Comparison of ENCODE assay signal across 8 cellular contexts in genomic region chrX:136953867-136954787, GRCh38.
DNase-seq lines count a peak whose midpoint lies in the region; ATAC-seq, FAIRE-seq and TF ChIP-seq lines count a peak whose summit lies in the region.

No MANE protein-coding gene starts in this region.

- dilution Hi-C loops in endothelial cell of umbilical vein (cut with MboI; ENCODE audit: extremely low pct_ligation_motif_present, low sequenced_read_pairs), result no loop called here

- POLR2A ChIA-PET in activated CD8-positive, alpha-beta T cell treated with anti-CD3 and anti-CD28 coated beads for 36 hours (lab: Charles Lee), result no interaction called here
- POLR2A ChIA-PET in endothelial cell of umbilical vein (lab: Charles Lee), result no interaction called here
- POLR2A ChIA-PET in naive thymus-derived CD4-positive, alpha-beta T cell (lab: Charles Lee), result interaction anchor here (0.6 kb wide), 1 partner anchor 983 kb away, joined by 3 read pairs; no protein-coding TSS in a partner anchor

- in situ Hi-C loops in Caki2 (cut with HindIII; ENCODE audit: low pct_unique_long_range_greater_than_20kb, low sequenced_read_pairs), result no loop called here

- ATAC-seq in GM19455 (IDR thresholded peaks at IDR 0.05; ENCODE audit: unreplicated experiment), result peak; percentile 96
- peak; percentile 95 for ATAC-seq in HG03469 (IDR thresholded peaks at IDR 0.05; ENCODE audit: unreplicated experiment)
- peak; percentile 74 for ATAC-seq in activated CD8-positive, alpha-beta T cell treated with anti-CD3 and anti-CD28 coated beads for 36 hours
- ATAC-seq in naive thymus-derived CD4-positive, alpha-beta T cell, result peak; percentile 69

- H3K4me1 Mint-ChIP-seq in activated CD8-positive, alpha-beta T cell treated with anti-CD3 and anti-CD28 coated beads for 36 hours (ENCODE audit: low read depth), result no peaks in the 10 kb centered on the region
- no peaks in the 10 kb centered on the region for H3K4me1 Mint-ChIP-seq in naive thymus-derived CD4-positive, alpha-beta T cell

- H3K27ac ChIP-seq in endothelial cell of umbilical vein (ENCODE audit: insufficient read depth, low read depth, low read length) (no peak overlapping the region), testis (no peak overlapping the region)
- no peak overlapping the region for H3K27ac ChIP-seq in naive thymus-derived CD4-positive, alpha-beta T cell (ENCODE audit: low read depth, low read length)

- TF ChIP-seq CTCF in activated CD8-positive, alpha-beta T cell treated with anti-CD3 and anti-CD28 coated beads for 36 hours (IDR thresholded peaks at IDR 0.05), result peak; percentile 57
- TF ChIP-seq CTCF in endothelial cell of umbilical vein (IDR thresholded peaks at IDR 0.05; ENCODE audit: extremely low read depth in 1 of 2, insufficient read depth in 1 of 2, low read depth in 1 of 2, low read length in 2 of 2) (peak; percentile 51 to 68), testis (IDR thresholded peaks at IDR 0.05) (peak in 2 of 3 experiments; percentile 17 to 56)

- no peak overlapping the region for H3K27ac Mint-ChIP-seq in activated CD8-positive, alpha-beta T cell treated with anti-CD3 and anti-CD28 coated beads for 36 hours
- no peak overlapping the region for H3K27ac Mint-ChIP-seq in naive thymus-derived CD4-positive, alpha-beta T cell

- no peak overlapping the region for H3K4me3 ChIP-seq in endothelial cell of umbilical vein (replicated peaks in 1 of 3; ENCODE audit: insufficient read depth in 1 of 3, low read depth in 1 of 3, low read length in 3 of 3)
- no peak overlapping the region for H3K4me3 ChIP-seq in naive thymus-derived CD4-positive, alpha-beta T cell (ENCODE audit: low read length)
- H3K4me3 ChIP-seq in testis, result no peak overlapping the region

- no peaks in the 10 kb centered on the region for H3K4me1 ChIP-seq in endothelial cell of umbilical vein (ENCODE audit: control insufficient read depth, extremely low read depth, insufficient read depth, low read length)
- H3K4me1 ChIP-seq in naive thymus-derived CD4-positive, alpha-beta T cell (ENCODE audit: control insufficient read depth in 2 of 2, insufficient read depth in 2 of 2, low read length in 2 of 2), result no peaks in the 10 kb centered on the region
- H3K4me1 ChIP-seq in testis, result no peaks in the 10 kb centered on the region

- no peaks in the 10 kb centered on the region for H3K79me2 ChIP-seq in endothelial cell of umbilical vein (ENCODE audit: control insufficient read depth, insufficient read depth, low read length)

- no peak overlapping the region for H3K9ac ChIP-seq in endothelial cell of umbilical vein (replicated peaks; ENCODE audit: extremely low read depth, insufficient read depth, low read length)

- FAIRE-seq in endothelial cell of umbilical vein (lab: Jason Lieb, UNC), result peak; percentile 56

- TF ChIP-seq POLR2A in endothelial cell of umbilical vein (IDR thresholded peaks at IDR 0.05; ENCODE audit: low read depth, low read length) (no peak), testis (IDR thresholded peaks at IDR 0.05) (no peak)

- DNase-seq in Caki2 (ENCODE audit: low read depth) (peak; percentile 23), NCI-H774 (lab: John Stamatoyannopoulos, UW) (peak; percentile 27), endothelial cell of umbilical vein (ENCODE audit: low read depth, low spot score) (peak; percentile 51), testis (peak; percentile 81)
- peak; percentile 81 for DNase-seq in activated CD8-positive, alpha-beta T cell treated with anti-CD3 and anti-CD28 coated beads for 36 hours
- peak; percentile 7 to 51 (median 38) for DNase-seq in naive thymus-derived CD4-positive, alpha-beta T cell

- H3K4me3 Mint-ChIP-seq in activated CD8-positive, alpha-beta T cell treated with anti-CD3 and anti-CD28 coated beads for 36 hours, result no peak overlapping the region
- H3K4me3 Mint-ChIP-seq in naive thymus-derived CD4-positive, alpha-beta T cell, result no peak overlapping the region

- intact Hi-C loops in activated CD8-positive, alpha-beta T cell treated with anti-CD3 and anti-CD28 coated beads for 36 hours (cut with micrococcal nuclease), result loop anchor here (2.0 kb wide), 1 partner anchor 99 kb away; no protein-coding TSS in a partner anchor
- intact Hi-C loops in endothelial cell of umbilical vein (cut with micrococcal nuclease) (no loop called here), testis (cut with DNase I; ENCODE audit: low total_unique reads) (no loop called here)
- intact Hi-C loops in naive thymus-derived CD4-positive, alpha-beta T cell (cut with micrococcal nuclease), result loop anchor here in 1 of 2 donors (10.0 kb wide), 1 partner anchor 1071 kb away; no protein-coding TSS in a partner anchor

- no peaks in the 10 kb centered on the region for H3K36me3 Mint-ChIP-seq in activated CD8-positive, alpha-beta T cell treated with anti-CD3 and anti-CD28 coated beads for 36 hours (ENCODE audit: low read depth)
- no peaks in the 10 kb centered on the region for H3K36me3 Mint-ChIP-seq in naive thymus-derived CD4-positive, alpha-beta T cell

- H3K27me3 ChIP-seq in endothelial cell of umbilical vein (ENCODE audit: control insufficient read depth in 2 of 2, insufficient read depth in 2 of 2, low read length in 2 of 2), result no peaks in the 10 kb centered on the region
- H3K27me3 ChIP-seq in naive thymus-derived CD4-positive, alpha-beta T cell (ENCODE audit: control insufficient read depth in 2 of 2, insufficient read depth in 2 of 2, low read length in 2 of 2), result no peaks in the 10 kb centered on the region
- no peaks in the 10 kb centered on the region for H3K27me3 ChIP-seq in testis

- H3K4me2 ChIP-seq in endothelial cell of umbilical vein (ENCODE audit: insufficient read depth, low read length), result no peak overlapping the region

- H3K9me3 ChIP-seq in endothelial cell of umbilical vein (replicated peaks; ENCODE audit: control insufficient read depth, insufficient read depth, low read length) (no peaks in the 10 kb centered on the region), testis (no peaks in the 10 kb centered on the region)
- no peaks in the 10 kb centered on the region for H3K9me3 ChIP-seq in naive thymus-derived CD4-positive, alpha-beta T cell (ENCODE audit: control insufficient read depth in 2 of 3, low read length in 3 of 3)

- H4K20me1 ChIP-seq in endothelial cell of umbilical vein (replicated peaks; ENCODE audit: control insufficient read depth, extremely low read depth, insufficient read depth, low read length), result no peaks in the 10 kb centered on the region

- CTCF ChIA-PET in activated CD8-positive, alpha-beta T cell treated with anti-CD3 and anti-CD28 coated beads for 36 hours (lab: Charles Lee), result interaction anchor here (0.6 to 1.5 kb wide), 10 partner anchors 8 to 242 kb away, joined by 3 to 10 read pairs (median 3); no protein-coding TSS in a partner anchor
- CTCF ChIA-PET in endothelial cell of umbilical vein (lab: Charles Lee), result interaction anchor here (1.5 kb wide), 1 partner anchor 97 kb away, joined by 11 read pairs; no protein-coding TSS in a partner anchor
- CTCF ChIA-PET in naive thymus-derived CD4-positive, alpha-beta T cell (lab: Charles Lee), result interaction anchor here (0.8 kb wide), 1 partner anchor 65 kb away, joined by 3 read pairs; no protein-coding TSS in a partner anchor

- WGBS in testis, 2 donors, result 45 to 55% methylated on average over 25 to 26 of the region's 26 CpGs

- H3K27me3 Mint-ChIP-seq in activated CD8-positive, alpha-beta T cell treated with anti-CD3 and anti-CD28 coated beads for 36 hours, result no peaks in the 10 kb centered on the region
- no peaks in the 10 kb centered on the region for H3K27me3 Mint-ChIP-seq in naive thymus-derived CD4-positive, alpha-beta T cell

- BruUV-seq in endothelial cell of umbilical vein (replicated peaks; lab: Mats Ljungman, UMichigan), result no TSS peak

- no peaks in the 10 kb centered on the region for H3K9me3 Mint-ChIP-seq in activated CD8-positive, alpha-beta T cell treated with anti-CD3 and anti-CD28 coated beads for 36 hours
- no peaks in the 10 kb centered on the region for H3K9me3 Mint-ChIP-seq in naive thymus-derived CD4-positive, alpha-beta T cell

- H3K36me3 ChIP-seq in endothelial cell of umbilical vein (ENCODE audit: control insufficient read depth in 2 of 2, extremely low read depth in 1 of 2, insufficient read depth in 2 of 2, low read length in 2 of 2), result no peaks in the 10 kb centered on the region
- no peaks in the 10 kb centered on the region for H3K36me3 ChIP-seq in naive thymus-derived CD4-positive, alpha-beta T cell (ENCODE audit: control insufficient read depth in 2 of 3, insufficient read depth in 3 of 3, low read length in 3 of 3)
- H3K36me3 ChIP-seq in testis (ENCODE audit: low read depth, missing control alignments), result no peaks in the 10 kb centered on the region

- no peak overlapping the region for H2AFZ ChIP-seq in endothelial cell of umbilical vein (ENCODE audit: low read depth, low read length)

- H3K9me1 ChIP-seq in endothelial cell of umbilical vein (replicated peaks; ENCODE audit: control insufficient read depth, extremely low read depth, insufficient read depth, low read length), result no peaks in the 10 kb centered on the region

TF ChIP-seq in endothelial cell of umbilical vein, 7 proteins besides CTCF, POLR2A, EP300 and RAD21:
- TF ChIP-seq MYC (IDR thresholded peaks at IDR 0.05; ENCODE audit: low read depth, low read length) (no peak), MAX (IDR thresholded peaks at IDR 0.05; ENCODE audit: insufficient read depth, insufficient read length) (no peak), POLR2AphosphoS5 (IDR thresholded peaks at IDR 0.05; ENCODE audit: insufficient read depth, low read depth, low read length) (no peak), FOS (IDR thresholded peaks at IDR 0.05; ENCODE audit: borderline replicate concordance, insufficient read depth, low read length) (no peak), GATA2 (IDR thresholded peaks at IDR 0.05; ENCODE audit: insufficient read depth, insufficient read length, low read depth, low read length) (no peak), JUN (IDR thresholded peaks at IDR 0.05; ENCODE audit: borderline replicate concordance, insufficient read depth, insufficient read length, low read depth) (no peak), EZH2 (IDR thresholded peaks at IDR 0.05; ENCODE audit: borderline replicate concordance, low read depth, low read length, severe bottlenecking) (no peak)

Comparison
In these comparisons a context has a peak if more than half of its experiments do, and no peak if none do; other contexts are left out.
1. DNase-seq: peak in every context shown above with its lines; median percentile 81 in activated CD8-positive, alpha-beta T cell treated with anti-CD3 and anti-CD28 coated beads for 36 hours; 81 in testis; 51 in endothelial cell of umbilical vein; 38 in naive thymus-derived CD4-positive, alpha-beta T cell; 27 in NCI-H774; 23 in Caki2.